In genomic region chr10:102677736-102678354, GRCh38 we compare ENCODE assay signal across 15 cellular contexts. TPM values are rescaled to one million over a fixed set of nuclear protein-coding genes. Genes with fewer than 3 reads are reported as not detected.
DNase-seq lines count a peak whose midpoint lies in the region; ATAC-seq and TF ChIP-seq lines count a peak whose summit lies in the region.
"Had no signal": no experiment of that assay in that cellular context is flagged by ENCODE, and none has a peak within 500 bp of the region (broad histone marks: within the 10 kb centered on the region; RNA-seq: fewer than 3 reads in every experiment).

No MANE protein-coding gene starts in this region.

- no peak for ATAC-seq in CD4-positive, CD25-positive, alpha-beta regulatory T cell (ENCODE audit: low read depth in 2 of 2)
- peak; percentile 19 to 57 for ATAC-seq in gastrocnemius medialis
- ATAC-seq: CD8-positive, alpha-beta T cell had no signal

- DNase-seq in CD4-positive, CD25-positive, alpha-beta regulatory T cell = no peak
- DNase-seq in NCI-H146 treated with DMSO at 0.1 percent for 48 hours (lab: John Stamatoyannopoulos, UW; ENCODE audit: unreplicated experiment) = peak; percentile 62
- peak in 1 of 2 donors; percentile 30 for DNase-seq in gastrocnemius medialis
- DNase-seq in GOT3 (lab: John Stamatoyannopoulos, UW) = no peak
- no peak for DNase-seq in iPS-NIHi7 (ENCODE audit: extremely low spot score)
- DNase-seq in HK-2 (ENCODE audit: unreplicated experiment) = no peak
- no peak for DNase-seq in NOMO-1 treated with DMSO at 0.1 percent for 48 hours (lab: John Stamatoyannopoulos, UW; ENCODE audit: unreplicated experiment)
- DNase-seq: activated CD4-positive, alpha-beta memory T cell treated with anti-CD3 and anti-CD28 coated beads, Interleukin-2, amount 10 ng/mL, durations not matched to agents 7 days and 5 days; CD8-positive, alpha-beta T cell; foreskin melanocyte; NCI-H1048; T-helper 2 cell had no signal

- no peaks in the 10 kb centered on the region for H3K27me3 ChIP-seq in CD4-positive, CD25-positive, alpha-beta regulatory T cell (ENCODE audit: control insufficient read depth, insufficient read depth, low read length)
- no peaks in the 10 kb centered on the region for H3K27me3 ChIP-seq in iPS-20b (ENCODE audit: insufficient read depth, low read length)
- H3K27me3 ChIP-seq in gastrocnemius medialis = no peaks in the 10 kb centered on the region
- H3K27me3 ChIP-seq: right lobe of liver had no signal

- H3K9ac ChIP-seq in iPS-20b (ENCODE audit: low read depth, low read length) = peak overlapping the region; percentile 3; the same call in 1 of the 2 replicates

- in situ Hi-C loops in gastrocnemius medialis (cut with MboI; ENCODE audit: low sequenced_read_pairs in 4 of 4) = no loop called here

- no peak for TF ChIP-seq CTCF in gastrocnemius medialis (IDR thresholded peaks at IDR 0.05 in 4 of 5, conservative IDR thresholded peaks at IDR 0.05 in 1 of 5)

- peaks cover 38% of the 10 kb centered on the region for H3K4me1 ChIP-seq in CD4-positive, CD25-positive, alpha-beta regulatory T cell (ENCODE audit: control insufficient read depth, insufficient read depth, low read length, poor library complexity, severe bottlenecking)
- H3K4me1 ChIP-seq in iPS-20b (ENCODE audit: insufficient read depth, low read length) (peaks cover 46% of the 10 kb centered on the region), gastrocnemius medialis (peaks cover 33 to 48% of the 10 kb centered on the region in 2 donors)

- no peak overlapping the region for H3K4me3 ChIP-seq in CD4-positive, CD25-positive, alpha-beta regulatory T cell (ENCODE audit: low read depth, low read length)
- H3K4me3 ChIP-seq in iPS-20b (ENCODE audit: low read length) = no peak overlapping the region; the same call in 1 of the 2 replicates
- H3K4me3 ChIP-seq in gastrocnemius medialis = no peak overlapping the region
- H3K4me3 ChIP-seq: right lobe of liver had no signal

- no peaks in the 10 kb centered on the region for H3K9me3 ChIP-seq in CD4-positive, CD25-positive, alpha-beta regulatory T cell (ENCODE audit: control insufficient read depth in 2 of 2, low read length in 2 of 2)
- H3K9me3 ChIP-seq in iPS-20b (ENCODE audit: insufficient read depth, low read depth, low read length) (no peaks in the 10 kb centered on the region), gastrocnemius medialis (no peaks in the 10 kb centered on the region)
- H3K9me3 ChIP-seq: right lobe of liver had no signal

- H3K36me3 ChIP-seq in CD4-positive, CD25-positive, alpha-beta regulatory T cell (ENCODE audit: control insufficient read depth, insufficient read depth, low read length) = no peaks in the 10 kb centered on the region
- H3K36me3 ChIP-seq in iPS-20b (ENCODE audit: insufficient read depth, low read depth, low read length) (peaks cover 20% of the 10 kb centered on the region), gastrocnemius medialis (no peaks in the 10 kb centered on the region)
- H3K36me3 ChIP-seq: right lobe of liver had no signal

- H3K4me3 Mint-ChIP-seq in CD4-positive, CD25-positive, alpha-beta regulatory T cell = no peak overlapping the region
- H3K4me3 Mint-ChIP-seq: activated CD4-positive, alpha-beta memory T cell treated with anti-CD3 and anti-CD28 coated beads, Interleukin-2, amount 10 ng/mL, durations not matched to agents 7 days and 5 days; CD8-positive, alpha-beta T cell had no signal

- H3K27me3 Mint-ChIP-seq in CD4-positive, CD25-positive, alpha-beta regulatory T cell = no peaks in the 10 kb centered on the region
- H3K27me3 Mint-ChIP-seq: activated CD4-positive, alpha-beta memory T cell treated with anti-CD3 and anti-CD28 coated beads, Interleukin-2, amount 10 ng/mL, durations not matched to agents 7 days and 5 days had no signal

- no peak for TF ChIP-seq POLR2A in gastrocnemius medialis (IDR thresholded peaks at IDR 0.05)

- H3K4me1 Mint-ChIP-seq in CD4-positive, CD25-positive, alpha-beta regulatory T cell = peaks cover 8 to 47% (median 22%) of the 10 kb centered on the region in 4 donors

- no peak overlapping the region for H3K27ac ChIP-seq in CD4-positive, CD25-positive, alpha-beta regulatory T cell (ENCODE audit: insufficient read depth, low read length, poor library complexity, severe bottlenecking)
- H3K27ac ChIP-seq in iPS-20b (ENCODE audit: low read length) (no peak overlapping the region), gastrocnemius medialis (peak overlapping the region in 3 of 4 donors; percentile 25 to 63 (median 37))
- H3K27ac ChIP-seq: right lobe of liver had no signal

- peak overlapping the region in 2 of 3 donors; percentile 11 to 80 for H3K27ac Mint-ChIP-seq in CD4-positive, CD25-positive, alpha-beta regulatory T cell
- H3K27ac Mint-ChIP-seq: activated CD4-positive, alpha-beta memory T cell treated with anti-CD3 and anti-CD28 coated beads, Interleukin-2, amount 10 ng/mL, durations not matched to agents 7 days and 5 days had no signal

- no peaks in the 10 kb centered on the region for H3K9me3 Mint-ChIP-seq in CD4-positive, CD25-positive, alpha-beta regulatory T cell
- H3K9me3 Mint-ChIP-seq: activated CD4-positive, alpha-beta memory T cell treated with anti-CD3 and anti-CD28 coated beads, Interleukin-2, amount 10 ng/mL, durations not matched to agents 7 days and 5 days; activated naive CD4-positive, alpha-beta T cell treated with anti-CD3 and anti-CD28 coated beads, Interleukin-2, amount 50 U/mL, for 72 hours; CD8-positive, alpha-beta T cell had no signal

- intact Hi-C loops in gastrocnemius medialis (cut with DNase I; ENCODE audit: low total_unique reads) = loop anchor here (2.0 kb wide), 1 partner anchor 35 kb away; no protein-coding TSS in a partner anchor

- no peaks in the 10 kb centered on the region for H3K36me3 Mint-ChIP-seq in CD4-positive, CD25-positive, alpha-beta regulatory T cell
- H3K36me3 Mint-ChIP-seq: activated naive CD4-positive, alpha-beta T cell treated with anti-CD3 and anti-CD28 coated beads, Interleukin-2, amount 50 U/mL, for 72 hours; CD8-positive, alpha-beta T cell had no signal

RNA-seq across cellular contexts. Expression of gene TRIM8, which starts 33.6 kb away (rescaled TPM):
- 73.4 TPM for total RNA-seq in CD4-positive, CD25-positive, alpha-beta regulatory T cell
- polyA plus RNA-seq in CD4-positive, CD25-positive, alpha-beta regulatory T cell = 10 to 100 TPM; 30.2 to 38.3 (median 36.4) TPM
- total RNA-seq in gastrocnemius medialis = 100 to 1,000 TPM; 113 to 222 (median 138) TPM

RNA-seq across cellular contexts. Expression of gene ARL3, which starts 36.4 kb away (rescaled TPM):
- 2.0 TPM for total RNA-seq in CD4-positive, CD25-positive, alpha-beta regulatory T cell
- polyA plus RNA-seq in CD4-positive, CD25-positive, alpha-beta regulatory T cell = 1 to 10 TPM; 2.3 to 3.3 (median 3.0) TPM
- total RNA-seq in gastrocnemius medialis = 1 to 10 TPM; 1.0 to 2.4 (median 1.5) TPM

RNA-seq across cellular contexts. Expression of gene SFXN2, which starts 36.6 kb away (rescaled TPM):
- total RNA-seq in CD4-positive, CD25-positive, alpha-beta regulatory T cell = 9.9 TPM
- 10 to 100 TPM in 2 of 4 donors, 1 to 10 TPM in 2; 4.9 to 11.5 (median 8.9) TPM for polyA plus RNA-seq in CD4-positive, CD25-positive, alpha-beta regulatory T cell
- total RNA-seq in gastrocnemius medialis = 1 to 10 TPM in 1 of 4 donors, under 1 TPM in 3; 0.20 to 5.0 (median 0.76) TPM

Comparison
In these comparisons a context has a peak if more than half of its experiments do, and no peak if none do; other contexts are left out.
1. ATAC-seq: peak in gastrocnemius medialis (2 of 2); none in CD4-positive, CD25-positive, alpha-beta regulatory T cell (0 of 2).
2. H3K27ac ChIP-seq: peak in gastrocnemius medialis (3 of 4); none in CD4-positive, CD25-positive, alpha-beta regulatory T cell (single experiment) and iPS-20b (single experiment).